9 cellular contexts compared by ENCODE assay signal in genomic region chr6:6696867-6697531, GRCh38.
DNase-seq lines count a peak whose midpoint lies in the region; ATAC-seq and TF ChIP-seq lines count a peak whose summit lies in the region.
"Had no signal": no experiment of that assay in that cellular context is flagged by ENCODE, and none has a peak within 500 bp of the region (broad histone marks: within the 10 kb centered on the region; RNA-seq: fewer than 3 reads in every experiment).

No MANE protein-coding gene starts in this region.

- H3K27me3 ChIP-seq in MG63 (no peaks in the 10 kb centered on the region), SU-DHL-6 (ENCODE audit: low read length) (no peaks in the 10 kb centered on the region), parathyroid adenoma (ENCODE audit: control insufficient read depth, insufficient read depth, low read length) (no peaks in the 10 kb centered on the region)

- no peaks in the 10 kb centered on the region for H4K20me1 ChIP-seq in SU-DHL-6 (ENCODE audit: low read depth, low read length)

- H3K27ac ChIP-seq in SU-DHL-6 (ENCODE audit: low read depth, low read length) (no peak overlapping the region), parathyroid adenoma (no peak overlapping the region)

- no peak for ATAC-seq in GM21619 (IDR thresholded peaks at IDR 0.05; ENCODE audit: unreplicated experiment)
- ATAC-seq: CD8-positive, alpha-beta T cell had no signal

- no peaks in the 10 kb centered on the region for H3K9me2 ChIP-seq in SU-DHL-6 (replicated peaks; ENCODE audit: insufficient read depth, low read length)

- no peaks in the 10 kb centered on the region for H3F3A ChIP-seq in SU-DHL-6 (ENCODE audit: insufficient read depth)

- no peaks in the 10 kb centered on the region for H3K79me2 ChIP-seq in SU-DHL-6 (ENCODE audit: insufficient read depth, low read length)
- no peaks in the 10 kb centered on the region for H3K79me2 ChIP-seq in parathyroid adenoma

- TF ChIP-seq CTCF in SU-DHL-6 (IDR thresholded peaks at IDR 0.05; ENCODE audit: insufficient read depth, low read length, poor library complexity, severe bottlenecking) (peak; percentile 98), parathyroid adenoma (IDR thresholded peaks at IDR 0.05) (peak; percentile 60)

- H3K4me2 ChIP-seq in SU-DHL-6 (ENCODE audit: low read depth, low read length, poor library complexity, severe bottlenecking) (no peak overlapping the region), parathyroid adenoma (ENCODE audit: low read length) (no peak overlapping the region)

- H3K4me1 ChIP-seq in parathyroid adenoma: peaks cover 9% of the 10 kb centered on the region

- DNase-seq in NCI-H510A treated with DMSO at 0.1 percent for 48 hours (lab: John Stamatoyannopoulos, UW): peak; percentile 11
- DNase-seq in NCI-H510A (lab: John Stamatoyannopoulos, UW): no peak
- peak; percentile 88 for DNase-seq in MG63
- peak; percentile 39 for DNase-seq in foreskin melanocyte
- DNase-seq in activated gamma-delta T cell (lab: John Stamatoyannopoulos, UW): no peak

- H3K4me3 ChIP-seq in MG63 (no peak overlapping the region), SU-DHL-6 (ENCODE audit: insufficient read depth, low read length, poor library complexity, severe bottlenecking) (no peak overlapping the region), parathyroid adenoma (ENCODE audit: low read depth, low read length) (no peak overlapping the region)

- H3K9me3 ChIP-seq in MG63 (no peaks in the 10 kb centered on the region), SU-DHL-6 (ENCODE audit: insufficient read depth, low read length) (no peaks in the 10 kb centered on the region), parathyroid adenoma (ENCODE audit: control insufficient read depth, low read length) (no peaks in the 10 kb centered on the region)

- H2AFZ ChIP-seq in SU-DHL-6 (ENCODE audit: low read depth, low read length, severe bottlenecking) (no peak overlapping the region), parathyroid adenoma (no peak overlapping the region)

- H3K36me3 ChIP-seq in MG63 (no peaks in the 10 kb centered on the region), SU-DHL-6 (ENCODE audit: low read length) (no peaks in the 10 kb centered on the region), parathyroid adenoma (ENCODE audit: control insufficient read depth, insufficient read depth, low read length) (no peaks in the 10 kb centered on the region)

- H3K9ac ChIP-seq in SU-DHL-6 (ENCODE audit: low read length) (no peak overlapping the region), parathyroid adenoma (no peak overlapping the region)

Comparison
In these comparisons a context has a peak if more than half of its experiments do, and no peak if none do; other contexts are left out.
1. DNase-seq: peak in NCI-H510A treated with DMSO at 0.1 percent for 48 hours (single experiment), MG63 (single experiment) and foreskin melanocyte (single experiment); none in NCI-H510A (single experiment) and activated gamma-delta T cell (single experiment).